In genomic region chr7:26630361-26630760, GRCh38 we compare ENCODE assay signal across 19 cellular contexts.
A peak's percentile ranks its signal among the peaks of the same experiment; 100 is the strongest.
DNase-seq lines count a peak whose midpoint lies in the region; ATAC-seq and TF ChIP-seq lines count a peak whose summit lies in the region.
"Had no signal": no experiment of that assay in that cellular context is flagged by ENCODE, and none has a peak within 500 bp of the region (broad histone marks: within the 10 kb centered on the region; RNA-seq: fewer than 3 reads in every experiment).

No MANE protein-coding gene starts in this region.

- H3K79me1 ChIP-seq in trophoblast cell (ENCODE audit: low read length) = no peaks in the 10 kb centered on the region

- H4K91ac ChIP-seq in trophoblast cell (ENCODE audit: low read depth, low read length) = no peak overlapping the region

- H3K27ac ChIP-seq in C4-2B = 0 out of 2 replicates have a peak overlapping the region, but pooled peaks have one; percentile 23
- H3K27ac ChIP-seq in neural cell (ENCODE audit: low read length) = peak overlapping the region; percentile 9
- H3K27ac ChIP-seq in trophoblast cell (ENCODE audit: low read depth, low read length) = no peak overlapping the region
- no peak overlapping the region for H3K27ac ChIP-seq in PC-9
- H3K27ac ChIP-seq: BLaER1 had no signal

- H3K79me2 ChIP-seq in neural cell (replicated peaks; ENCODE audit: insufficient read depth, low read length) (no peaks in the 10 kb centered on the region), trophoblast cell (ENCODE audit: control insufficient read depth, insufficient read depth, low read length, poor library complexity) (no peaks in the 10 kb centered on the region), PC-9 (ENCODE audit: low read depth) (no peaks in the 10 kb centered on the region)

- no peak overlapping the region for H4K8ac ChIP-seq in trophoblast cell (ENCODE audit: low read depth, low read length)

- H3K9me3 ChIP-seq in neural cell (ENCODE audit: low read length) (no peaks in the 10 kb centered on the region), trophoblast cell (ENCODE audit: insufficient read depth, low read depth, low read length) (peaks cover 2% of the 10 kb centered on the region), PC-9 (ENCODE audit: insufficient read depth, low read depth) (no peaks in the 10 kb centered on the region)
- H3K9me3 ChIP-seq: BE2C, BLaER1, Caco-2 had no signal

- H3K4me2 ChIP-seq in neural cell (ENCODE audit: low read length) (no peak overlapping the region), trophoblast cell (ENCODE audit: low read length) (no peak overlapping the region), PC-9 (no peak overlapping the region)
- H3K4me2 ChIP-seq: BLaER1 had no signal

- TF ChIP-seq RAD21 in neural cell (conservative IDR thresholded peaks at IDR 0.05) = no peak

- H3K9ac ChIP-seq in neural cell (ENCODE audit: low read length) (no peak overlapping the region), trophoblast cell (ENCODE audit: low read length) (no peak overlapping the region)
- H3K9ac ChIP-seq: BLaER1 had no signal

- H3K4ac ChIP-seq in trophoblast cell (ENCODE audit: low read depth, low read length) = no peak overlapping the region

- H3K4me1 ChIP-seq in trophoblast cell (ENCODE audit: control insufficient read depth in 1 of 2, insufficient read depth in 2 of 2, low read length in 2 of 2) (no peaks in the 10 kb centered on the region), PC-9 (replicated peaks; ENCODE audit: insufficient read depth) (peaks cover 7% of the 10 kb centered on the region; the same call in 1 of the 2 replicates)
- H3K4me1 ChIP-seq: BE2C, BLaER1, Caco-2 had no signal

- H2AFZ ChIP-seq in neural cell (ENCODE audit: low read depth, low read length) (no peak overlapping the region), trophoblast cell (ENCODE audit: insufficient read depth, low read length, poor library complexity) (no peak overlapping the region), PC-9 (no peak overlapping the region)

- no peak overlapping the region for H3K23ac ChIP-seq in trophoblast cell (ENCODE audit: low read length)

- peak; percentile 20 for DNase-seq in ecto neural progenitor cell (ENCODE audit: low spot score)
- DNase-seq in trophoblast cell = peak; percentile 19 to 60
- DNase-seq in PC-9 = no peak
- DNase-seq in stimulated activated naive CD4-positive, alpha-beta T cell (lab: John Stamatoyannopoulos, UW) = no peak
- no peak for DNase-seq in activated CD4-positive, alpha-beta T cell treated with anti-CD3 and anti-CD28 coated beads for 4 hours
- DNase-seq: 8988T; ACHN; BE2C; C1 segment of cervical spinal cord; Caco-2; Calu3; CD4-positive, alpha-beta T cell; CD8-positive, alpha-beta T cell; DMS79 treated with DMSO at 0.1 percent for 48 hours; GF-D8 had no signal

- no peak overlapping the region for H2AK5ac ChIP-seq in trophoblast cell (ENCODE audit: low read length)

- POLR2A ChIA-PET in PC-9 (lab: Charles Lee; ENCODE audit: unreplicated experiment) = no interaction called here

- no peaks in the 10 kb centered on the region for H3F3A ChIP-seq in neural cell (ENCODE audit: insufficient read depth, low read length, poor library complexity, severe bottlenecking)
- no peaks in the 10 kb centered on the region for H3F3A ChIP-seq in PC-9 (ENCODE audit: insufficient read depth, low read depth)

- H3K27me3 ChIP-seq in neural cell (ENCODE audit: insufficient read depth, low read depth, low read length) (no peaks in the 10 kb centered on the region), trophoblast cell (ENCODE audit: insufficient read depth, low read length) (no peaks in the 10 kb centered on the region), PC-9 (ENCODE audit: insufficient read depth, low read depth) (no peaks in the 10 kb centered on the region)
- H3K27me3 ChIP-seq: BLaER1 had no signal

- no peak overlapping the region for H3K18ac ChIP-seq in trophoblast cell (ENCODE audit: low read length)

- intact Hi-C loops in PC-9 (cut with micrococcal nuclease; ENCODE audit: unreplicated experiment) = no loop called here

- no peak overlapping the region for H2BK12ac ChIP-seq in trophoblast cell (ENCODE audit: low read length)

- H3K4me3 ChIP-seq in neural cell (ENCODE audit: low read length) (no peak overlapping the region), trophoblast cell (ENCODE audit: low read depth, low read length) (no peak overlapping the region), PC-9 (no peak overlapping the region)
- H3K4me3 ChIP-seq: BLaER1 had no signal

- no peak overlapping the region for H2BK120ac ChIP-seq in trophoblast cell (ENCODE audit: insufficient read depth, low read length, poor library complexity)

- no peak overlapping the region for H4K12ac ChIP-seq in trophoblast cell (ENCODE audit: low read depth, low read length)

- no peaks in the 10 kb centered on the region for H4K20me1 ChIP-seq in neural cell (ENCODE audit: insufficient read depth)
- H4K20me1 ChIP-seq in PC-9 (ENCODE audit: insufficient read depth) = no peaks in the 10 kb centered on the region
- H4K20me1 ChIP-seq: BLaER1 had no signal

- H3K36me3 ChIP-seq in neural cell (ENCODE audit: insufficient read depth, low read length) = no peaks in the 10 kb centered on the region
- no peaks in the 10 kb centered on the region for H3K36me3 ChIP-seq in trophoblast cell (ENCODE audit: control insufficient read depth in 1 of 2, insufficient read depth in 2 of 2, low read length in 2 of 2)
- H3K36me3 ChIP-seq in PC-9 (ENCODE audit: low read depth) = no peaks in the 10 kb centered on the region
- H3K36me3 ChIP-seq: BE2C, BLaER1 had no signal

- CTCF ChIA-PET in PC-9 (lab: Charles Lee) = no interaction called here

- no peak overlapping the region for H3K14ac ChIP-seq in trophoblast cell (ENCODE audit: low read length)

- TF ChIP-seq CTCF in C4-2B (conservative IDR thresholded peaks at IDR 0.05) (no peak), neural cell (IDR thresholded peaks at IDR 0.05; ENCODE audit: poor library complexity, severe bottlenecking) (no peak), PC-9 (conservative IDR thresholded peaks at IDR 0.05) (no peak)

- H2BK5ac ChIP-seq in trophoblast cell (ENCODE audit: low read depth, low read length, poor library complexity) = no peak overlapping the region

- no peak for TF ChIP-seq EP300 in neural cell (conservative IDR thresholded peaks at IDR 0.05; ENCODE audit: poor library complexity, severe bottlenecking)

- H3K9me2 ChIP-seq in neural cell (ENCODE audit: insufficient read depth, low read length) = no peaks in the 10 kb centered on the region
- H3K9me2 ChIP-seq in PC-9 (ENCODE audit: insufficient read depth) = no peaks in the 10 kb centered on the region

- WGBS in trophoblast cell (ENCODE audit: extremely low coverage, insufficient coverage, insufficient read length) = no CpG with 5 or more reads among the region's 4 CpGs

- ATAC-seq in HG02763 (IDR thresholded peaks at IDR 0.05; ENCODE audit: unreplicated experiment) = no peak
- ATAC-seq: CD8-positive, alpha-beta T cell had no signal

- BruUV-seq in PC-9 (replicated peaks; lab: Mats Ljungman, UMichigan) = no TSS peak

TF ChIP-seq in neural cell, 6 proteins besides CTCF, POLR2A, EP300 and RAD21:
- TF ChIP-seq REST (IDR thresholded peaks at IDR 0.05; ENCODE audit: borderline replicate concordance) = no peak
- no peak for TF ChIP-seq TAF1 (IDR thresholded peaks at IDR 0.05; ENCODE audit: low read depth)

Comparison
In these comparisons a context has a peak if more than half of its experiments do, and no peak if none do; other contexts are left out.
1. H3K27ac ChIP-seq: peak in C4-2B (single experiment) and neural cell (single experiment); none in trophoblast cell (single experiment) and PC-9 (single experiment).
2. DNase-seq: peak in ecto neural progenitor cell (single experiment) and trophoblast cell (2 of 2); none in PC-9 (0 of 2), stimulated activated naive CD4-positive, alpha-beta T cell (0 of 6) and activated CD4-positive, alpha-beta T cell treated with anti-CD3 and anti-CD28 coated beads for 4 hours (0 of 2).